ENCODE assay signal across 8 cellular contexts in the genomic region with DNA sequence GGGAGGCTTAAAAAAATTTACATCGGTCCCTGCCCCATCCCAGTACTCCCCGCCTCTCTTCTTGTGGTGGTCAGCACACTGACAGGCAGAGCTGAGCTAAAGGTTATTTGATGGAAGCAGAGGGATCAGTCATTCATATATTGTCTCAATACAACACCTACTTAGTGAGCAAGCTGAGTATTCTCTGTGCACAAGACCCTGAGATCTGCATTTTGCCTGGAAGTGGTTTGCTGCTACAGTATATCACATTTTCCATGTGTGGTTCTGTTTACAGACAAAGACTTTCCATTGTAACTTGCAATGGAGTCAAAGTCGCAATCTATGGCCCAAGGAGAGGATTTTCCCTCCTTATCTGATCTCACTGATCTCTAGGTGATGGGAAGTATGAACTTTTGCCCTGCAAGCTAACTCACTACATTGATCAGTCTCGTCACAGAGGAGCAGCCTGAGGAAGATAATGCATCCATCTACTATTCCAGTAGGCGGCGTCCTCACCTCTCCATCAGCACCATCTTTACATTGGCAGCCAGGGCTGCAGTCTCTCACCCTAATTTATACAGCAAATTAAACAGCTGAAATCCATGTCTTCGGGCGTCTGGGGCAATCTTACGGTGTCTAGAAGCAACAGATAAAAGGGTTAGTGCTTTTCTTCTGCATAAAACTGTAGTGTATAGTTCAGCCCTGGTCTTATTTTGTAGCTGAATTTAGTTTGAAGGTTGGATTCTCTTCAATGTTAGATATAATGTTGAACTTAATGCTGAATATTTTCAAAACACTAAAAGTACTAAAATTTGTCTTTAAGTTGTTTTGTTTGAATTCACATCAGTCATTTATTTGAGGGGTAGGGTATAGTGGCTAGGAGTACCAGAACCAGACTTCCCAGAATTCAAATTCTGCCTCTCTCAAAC. TPM values are rescaled to one million over a fixed set of nuclear protein-coding genes. Genes with fewer than 3 reads are reported as not detected.
A peak's percentile ranks its signal among the peaks of the same experiment; 100 is the strongest.
DNase-seq lines count a peak whose midpoint lies in the region; ATAC-seq and TF ChIP-seq lines count a peak whose summit lies in the region.

No MANE protein-coding gene starts in this region.

- no peak overlapping the region for H3K4me3 ChIP-seq in IMR-90 (ENCODE audit: insufficient read depth, low read depth, low read length)
- H3K4me3 ChIP-seq in OCI-LY7 (ENCODE audit: low read depth, low read length, poor library complexity, severe bottlenecking), result no peak overlapping the region

- H3K27me3 ChIP-seq in IMR-90 (ENCODE audit: control insufficient read depth, insufficient read depth, low read length), result no peaks in the 10 kb centered on the region

- H2BK5ac ChIP-seq in IMR-90 (ENCODE audit: low read depth, low read length, poor library complexity, severe bottlenecking), result no peak overlapping the region

- TF ChIP-seq RAD21 in IMR-90 (IDR thresholded peaks at IDR 0.05; ENCODE audit: low read length), result peak; percentile 88

- H3K4me2 ChIP-seq in IMR-90 (ENCODE audit: low read depth, low read length) (no peak overlapping the region), OCI-LY7 (ENCODE audit: low read length) (no peak overlapping the region)

- peaks cover 5% of the 10 kb centered on the region for H3K4me1 ChIP-seq in IMR-90 (ENCODE audit: control insufficient read depth, insufficient read depth, low read length)
- peaks cover 18% of the 10 kb centered on the region for H3K4me1 ChIP-seq in OCI-LY7 (ENCODE audit: insufficient read depth, low read length, poor library complexity, severe bottlenecking)

- H3K14ac ChIP-seq in IMR-90 (replicated peaks; ENCODE audit: low read depth, low read length), result no peak overlapping the region

- no peak overlapping the region for H4K91ac ChIP-seq in IMR-90 (ENCODE audit: insufficient read depth, low read depth, low read length)

- H4K8ac ChIP-seq in IMR-90 (ENCODE audit: low read depth in 2 of 2, low read length in 2 of 2), result no peak overlapping the region

- no peak overlapping the region for H2AK5ac ChIP-seq in IMR-90 (ENCODE audit: low read depth, low read length)

- ATAC-seq in GM21529 (IDR thresholded peaks at IDR 0.05; ENCODE audit: unreplicated experiment) (peak; percentile 49), IMR-90 (ENCODE audit: low read depth) (peak; percentile 59)

- POLR2A ChIA-PET in IMR-90 (lab: Charles Lee; ENCODE audit: unreplicated experiment), result no interaction called here
- POLR2A ChIA-PET in OCI-LY7 (lab: Charles Lee), result interaction anchor here (0.7 to 2.1 kb wide), 4 partner anchors 12 to 153 kb away, joined by 3 to 10 read pairs (median 3); no protein-coding TSS in a partner anchor

- H2AFZ ChIP-seq in IMR-90 (replicated peaks; ENCODE audit: low read length, poor library complexity), result no peak overlapping the region
- H2AFZ ChIP-seq in OCI-LY7 (ENCODE audit: low read length), result peak overlapping the region; percentile 64; the same call in 1 of the 2 replicates

- DNase-seq in EL (peak; percentile 62), IMR-90 (peak; percentile 65), OCI-LY7 (ENCODE audit: low spot score) (peak; percentile 79), activated T-helper 1 cell treated with Interleukin-2 at 50 U/mL for 16 hours (ENCODE audit: low read depth) (peak; percentile 46), foreskin melanocyte (peak; percentile 52), pulmonary artery endothelial cell (ENCODE audit: low read depth, low spot score) (peak; percentile 19), GM19240 (ENCODE audit: insufficient read length, low spot score) (no peak)

- no peak overlapping the region for H2BK20ac ChIP-seq in IMR-90 (ENCODE audit: low read depth, low read length)

- H3K9me1 ChIP-seq in IMR-90 (ENCODE audit: insufficient read depth, low read length), result peaks cover 6% of the 10 kb centered on the region

- H3K18ac ChIP-seq in IMR-90 (ENCODE audit: low read depth, low read length), result no peak overlapping the region

- no peak overlapping the region for H3K56ac ChIP-seq in IMR-90 (ENCODE audit: extremely low read depth, insufficient read depth, low read length)

- no peak overlapping the region for H3K23ac ChIP-seq in IMR-90 (ENCODE audit: low read depth, low read length)

- BruUV-seq in IMR-90 (replicated peaks; lab: Mats Ljungman, UMichigan), result no TSS peak
- no TSS peak for BruUV-seq in OCI-LY7 (replicated peaks; lab: Mats Ljungman, UMichigan)

- in situ Hi-C loops in IMR-90 (cut with MboI; ENCODE audit: low sequenced_read_pairs), result loop anchor here (5.0 to 10.0 kb wide), 2 partner anchors 151 to 324 kb away; no protein-coding TSS in a partner anchor

- H4K20me1 ChIP-seq in IMR-90 (ENCODE audit: insufficient read depth, low read length), result peaks cover 3% of the 10 kb centered on the region
- no peaks in the 10 kb centered on the region for H4K20me1 ChIP-seq in OCI-LY7 (ENCODE audit: insufficient read depth, low read length)

- H2AK9ac ChIP-seq in IMR-90 (replicated peaks; ENCODE audit: low read depth, low read length, poor library complexity), result no peak overlapping the region

- no peak overlapping the region for H3K9ac ChIP-seq in IMR-90 (ENCODE audit: low read depth, low read length)

- dilution Hi-C loops in IMR-90 (cut with HindIII; ENCODE audit: low sequenced_read_pairs, unreplicated experiment), result no loop called here

- H3K36me3 ChIP-seq in IMR-90 (ENCODE audit: control insufficient read depth, insufficient read depth, low read length), result no peaks in the 10 kb centered on the region
- no peaks in the 10 kb centered on the region for H3K36me3 ChIP-seq in OCI-LY7 (ENCODE audit: insufficient read depth, low read length)

- no peak overlapping the region for H2BK120ac ChIP-seq in IMR-90 (ENCODE audit: low read depth, low read length)

- peaks cover 14 to 19% of the 10 kb centered on the region in 2 experiments for H3K79me1 ChIP-seq in IMR-90 (ENCODE audit: low read depth in 1 of 2, low read length in 2 of 2)

- no peak overlapping the region for H3K4ac ChIP-seq in IMR-90 (ENCODE audit: low read depth, low read length)

- intact Hi-C loops in IMR-90 (cut with micrococcal nuclease) (loop anchor here (1.0 to 5.0 kb wide), 5 partner anchors 153 to 875 kb away; a partner anchor contains a TSS), OCI-LY7 (cut with micrococcal nuclease; ENCODE audit: unreplicated experiment) (loop anchor here (1.0 to 10.0 kb wide), 5 partner anchors 30 to 961 kb away; a partner anchor contains a TSS)

- no peak overlapping the region for H3K27ac ChIP-seq in IMR-90 (ENCODE audit: insufficient read depth, low read length)
- H3K27ac ChIP-seq in OCI-LY7 (ENCODE audit: low read depth, low read length, poor library complexity, severe bottlenecking), result no peak overlapping the region

- WGBS in IMR-90 (ENCODE audit: extremely low coverage in 2 of 2, insufficient read length in 1 of 2), 2 experiments, result no CpG with 5 or more reads among the region's 9 CpGs

- CTCF ChIA-PET in IMR-90 (lab: Yijun Ruan, JAX), result interaction anchor here (0.5 to 1.6 kb wide), 16 partner anchors 11 to 1469 kb away, joined by 3 to 9 read pairs (median 4); no protein-coding TSS in a partner anchor
- CTCF ChIA-PET in OCI-LY7 (lab: Charles Lee; ENCODE audit: unreplicated experiment), result interaction anchor here (0.7 to 1.8 kb wide), 3 partner anchors 12 to 190 kb away, joined by 3 to 14 read pairs (median 4); no protein-coding TSS in a partner anchor

- peak; percentile 86 for TF ChIP-seq CTCF in IMR-90 (conservative IDR thresholded peaks at IDR 0.05; ENCODE audit: low read depth, low read length)
- TF ChIP-seq CTCF in OCI-LY7 (conservative IDR thresholded peaks at IDR 0.05; ENCODE audit: low read length), result peak; percentile 97

- peaks cover 16% of the 10 kb centered on the region; the same call in 1 of the 2 replicates for H3K79me2 ChIP-seq in OCI-LY7 (ENCODE audit: insufficient read depth, low read depth, low read length)

- no peak overlapping the region for H4K5ac ChIP-seq in IMR-90 (ENCODE audit: low read depth, low read length)

- H2BK15ac ChIP-seq in IMR-90 (ENCODE audit: low read depth, low read length), result no peak overlapping the region

- TF ChIP-seq POLR2A in IMR-90 (IDR thresholded peaks at IDR 0.05; ENCODE audit: low read depth, low read length), result no peak

- no peaks in the 10 kb centered on the region for H3K9me3 ChIP-seq in IMR-90 (ENCODE audit: control insufficient read depth, insufficient read depth, low read length)
- H3K9me3 ChIP-seq in OCI-LY7 (ENCODE audit: low read length), result no peaks in the 10 kb centered on the region

- H3K9me2 ChIP-seq in OCI-LY7 (ENCODE audit: insufficient read depth, low read length), result no peaks in the 10 kb centered on the region

TF ChIP-seq in IMR-90, 13 proteins besides CTCF, POLR2A, EP300 and RAD21:
- peak; percentile 84 for TF ChIP-seq SMC3 (IDR thresholded peaks at IDR 0.05; ENCODE audit: low read depth, low read length)
- no peak for TF ChIP-seq FOS (IDR thresholded peaks at IDR 0.05; ENCODE audit: low read depth, low read length)

RNA-seq across cellular contexts. Expression of a gene that starts 3.2 kb away (rescaled TPM):
- total RNA-seq in IMR-90 (2012; rRNA removed) (10.0 and 13.1 TPM in 2 replicates), OCI-LY7 (2022) (54.4 and 61.1 TPM in 2 replicates), pulmonary artery endothelial cell (14.4 and 14.8 TPM in 2 replicates)
- 11.0 and 14.7 TPM in 2 replicates for polyA plus RNA-seq in IMR-90 (2012; rRNA removed)
- polyA plus RNA-seq in IMR-90 (2012; cell fraction: cytosol; rRNA removed), result 2.9 and 4.3 TPM in 2 replicates
- polyA plus RNA-seq in IMR-90 (2012; cell fraction: nucleus; rRNA removed; ENCODE audit: low replicate concordance), result 21.7 and 89.3 TPM in 2 replicates
- 23.0 and 24.2 TPM in 2 replicates for total RNA-seq in OCI-LY7 (2014; rRNA removed; shearing (Covaris generic))
